14 cellular contexts compared by ENCODE assay signal in the genomic region with DNA sequence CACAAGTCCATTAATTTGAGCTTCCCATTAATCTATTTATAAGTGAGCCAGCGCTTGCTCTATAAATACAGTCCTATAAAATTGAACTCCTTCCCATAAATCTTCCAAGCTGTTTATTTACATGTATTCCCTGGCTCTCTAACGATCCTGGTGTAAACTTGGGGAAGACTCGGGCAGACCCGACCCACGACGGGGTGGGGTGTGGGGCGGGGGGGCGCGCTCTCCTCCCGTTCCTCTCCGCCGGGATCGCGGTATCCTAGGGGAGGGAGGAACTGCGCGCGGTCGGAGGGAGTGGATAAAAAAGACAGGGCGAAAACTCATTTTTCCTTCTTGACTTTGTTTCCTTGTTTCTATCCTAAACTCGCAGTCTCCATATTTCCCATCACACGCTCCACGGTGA. TPM values are rescaled to one million over a fixed set of nuclear protein-coding genes. Genes with fewer than 3 reads are reported as not detected.
A peak's percentile ranks its signal among the peaks of the same experiment; 100 is the strongest.
DNase-seq lines count a peak whose midpoint lies in the region; ATAC-seq, FAIRE-seq and TF ChIP-seq lines count a peak whose summit lies in the region.
"Had no signal": no experiment of that assay in that cellular context is flagged by ENCODE, and none has a peak within 500 bp of the region (broad histone marks: within the 10 kb centered on the region; RNA-seq: fewer than 3 reads in every experiment).

No MANE protein-coding gene starts in this region.

- no peaks in the 10 kb centered on the region for H4K20me1 ChIP-seq in keratinocyte (ENCODE audit: control insufficient read depth, extremely low read depth, insufficient read depth, low read length)

- no peaks in the 10 kb centered on the region for H3K79me2 ChIP-seq in keratinocyte (ENCODE audit: control insufficient read depth, insufficient read depth, low read length)

- intact Hi-C loops in left lung (cut with DNase I), result no loop called here

- no peak for ATAC-seq in stimulated activated effector memory CD8-positive, alpha-beta T cell treated with anti-CD3 and anti-CD28 coated beads, Interleukin-12 subunit alpha, Interleukin-12 subunit beta, amount 100 ng/mL, for 72 hours
- no peak for ATAC-seq in left lung
- ATAC-seq: stimulated activated naive CD8-positive, alpha-beta T cell treated with anti-CD3 and anti-CD28 coated beads, Interleukin-15, amount 100 ng/mL, for 72 hours had no signal

- TF ChIP-seq CTCF in keratinocyte (optimal IDR thresholded peaks at IDR 0.05 in 1 of 3, IDR thresholded peaks at IDR 0.05 in 1 of 3, conservative IDR thresholded peaks at IDR 0.05 in 1 of 3; ENCODE audit: extremely low read depth in 1 of 3, insufficient read depth in 2 of 3, low read length in 3 of 3), result no peak
- no peak for TF ChIP-seq CTCF in left lung (IDR thresholded peaks at IDR 0.05)

- peaks cover 2% of the 10 kb centered on the region for H3K9me3 Mint-ChIP-seq in stimulated activated effector memory CD8-positive, alpha-beta T cell treated with anti-CD3 and anti-CD28 coated beads, Interleukin-12 subunit alpha, Interleukin-12 subunit beta, amount 100 ng/mL, for 72 hours

- no peaks in the 10 kb centered on the region for H3K36me3 Mint-ChIP-seq in stimulated activated effector memory CD8-positive, alpha-beta T cell treated with anti-CD3 and anti-CD28 coated beads, Interleukin-12 subunit alpha, Interleukin-12 subunit beta, amount 100 ng/mL, for 72 hours

- H3K4me2 ChIP-seq in keratinocyte (ENCODE audit: control insufficient read depth, extremely low read depth, insufficient read depth, low read depth, low read length), result peak overlapping the region; percentile 77

- H3K9ac ChIP-seq in adipocyte (ENCODE audit: low read length) (no peak overlapping the region), keratinocyte (ENCODE audit: control insufficient read depth, extremely low read depth, insufficient read depth, low read length) (peak overlapping the region; percentile 43), skeletal muscle tissue (ENCODE audit: low read depth in 1 of 3, low read length in 3 of 3) (no peak overlapping the region)

- H2AFZ ChIP-seq in keratinocyte (ENCODE audit: control insufficient read depth, low read length), result peak overlapping the region; percentile 76

- no peak overlapping the region for H3K4me3 Mint-ChIP-seq in stimulated activated effector memory CD8-positive, alpha-beta T cell treated with anti-CD3 and anti-CD28 coated beads, Interleukin-12 subunit alpha, Interleukin-12 subunit beta, amount 100 ng/mL, for 72 hours
- H3K4me3 Mint-ChIP-seq: activated T-helper 1 cell treated with anti-CD3 and anti-CD28 coated beads, Interleukin-12 subunit alpha, Interleukin-12 subunit beta, Interleukin-2, Interleukin-4 antibody, amounts not matched to agents 30 ng/mL and 10 ng/mL and 1 ng/mL, durations not matched to agents 14 hours and 24 hours and 36 hours; stimulated activated naive CD8-positive, alpha-beta T cell treated with anti-CD3 and anti-CD28 coated beads, Interleukin-15, amount 100 ng/mL, for 72 hours had no signal

- FAIRE-seq in keratinocyte (lab: Jason Lieb, UNC), result no peak
- FAIRE-seq: bronchial epithelial cell had no signal

- H3K4me1 ChIP-seq in adipocyte (ENCODE audit: control insufficient read depth, insufficient read depth, low read length) (no peaks in the 10 kb centered on the region), keratinocyte (ENCODE audit: control insufficient read depth, extremely low read depth, insufficient read depth, low read length) (peaks cover 8% of the 10 kb centered on the region), skeletal muscle tissue (ENCODE audit: control insufficient read depth in 3 of 3, insufficient read depth in 3 of 3, low read length in 3 of 3) (peaks cover 8 to 21% (median 16%) of the 10 kb centered on the region in 3 donors), left lung (no peaks in the 10 kb centered on the region)

- H3K27me3 ChIP-seq in adipocyte (replicated peaks; ENCODE audit: control insufficient read depth, insufficient read depth, low read length) (peaks cover 75% of the 10 kb centered on the region), keratinocyte (ENCODE audit: control insufficient read depth, extremely low read depth, insufficient read depth, low read length) (peaks cover 16% of the 10 kb centered on the region), skeletal muscle tissue (ENCODE audit: control insufficient read depth in 3 of 3, insufficient read depth in 3 of 3, low read length in 3 of 3) (peaks cover 62 to 80% (median 66%) of the 10 kb centered on the region in 3 donors), left lung (peaks cover 75 to 89% of the 10 kb centered on the region in 2 donors)

- no peaks in the 10 kb centered on the region for H3K9me1 ChIP-seq in keratinocyte (ENCODE audit: control insufficient read depth, extremely low read depth, insufficient read depth, low read length)

- no peak overlapping the region for H3K27ac Mint-ChIP-seq in stimulated activated effector memory CD8-positive, alpha-beta T cell treated with anti-CD3 and anti-CD28 coated beads, Interleukin-12 subunit alpha, Interleukin-12 subunit beta, amount 100 ng/mL, for 72 hours
- H3K27ac Mint-ChIP-seq: activated T-helper 1 cell treated with anti-CD3 and anti-CD28 coated beads, Interleukin-12 subunit alpha, Interleukin-12 subunit beta, Interleukin-2, Interleukin-4 antibody, amounts not matched to agents 30 ng/mL and 10 ng/mL and 1 ng/mL, durations not matched to agents 14 hours and 24 hours and 36 hours had no signal

- DNase-seq in HuH-7.5 (ENCODE audit: low spot score) (peak; percentile 41), adipocyte (ENCODE audit: low read depth) (no peak), keratinocyte (ENCODE audit: low read depth, low spot score) (no peak), LoVo (ENCODE audit: low spot score) (no peak), left lung (no peak)
- no peak for DNase-seq in stimulated activated effector memory CD8-positive, alpha-beta T cell treated with anti-CD3 and anti-CD28 coated beads, Interleukin-12 subunit alpha, Interleukin-12 subunit beta, amount 100 ng/mL, for 72 hours (ENCODE audit: low spot score in 2 of 2)
- DNase-seq: activated CD4-positive, CD25-positive, alpha-beta regulatory T cell; left cardiac atrium; NCI-H524 treated with DMSO at 0.1 percent for 48 hours; nucleus accumbens; stimulated activated naive CD8-positive, alpha-beta T cell treated with anti-CD3 and anti-CD28 coated beads, Interleukin-15, amount 100 ng/mL, for 72 hours had no signal

- dilution Hi-C loops in keratinocyte (cut with MboI; ENCODE audit: extremely low pct_ligation_motif_present, low sequenced_read_pairs), result no loop called here

- H3K27ac ChIP-seq in keratinocyte (ENCODE audit: control insufficient read depth, insufficient read depth, low read length), result peak overlapping the region; percentile 0
- H3K27ac ChIP-seq in skeletal muscle tissue (ENCODE audit: low read depth, low read length), result no peak overlapping the region
- H3K27ac ChIP-seq in left lung, result no peak overlapping the region

- H3K4me3 ChIP-seq in adipocyte (ENCODE audit: low read length) (peak overlapping the region; percentile 33), keratinocyte (ENCODE audit: control insufficient read depth in 2 of 3, extremely low read depth in 1 of 3, insufficient read depth in 2 of 3, low read depth in 1 of 3, low read length in 3 of 3) (peak overlapping the region; percentile 28 to 62 (median 44)), skeletal muscle tissue (ENCODE audit: low read length in 3 of 3) (peak overlapping the region; percentile 1 to 59 (median 57)), left lung (no peak overlapping the region)

- no peaks in the 10 kb centered on the region for H3K4me1 Mint-ChIP-seq in stimulated activated effector memory CD8-positive, alpha-beta T cell treated with anti-CD3 and anti-CD28 coated beads, Interleukin-12 subunit alpha, Interleukin-12 subunit beta, amount 100 ng/mL, for 72 hours

- H3K9me3 ChIP-seq in adipocyte (ENCODE audit: control insufficient read depth, low read length) (no peaks in the 10 kb centered on the region), keratinocyte (ENCODE audit: control insufficient read depth, low read depth, low read length) (no peaks in the 10 kb centered on the region), skeletal muscle tissue (ENCODE audit: control insufficient read depth in 3 of 3, low read length in 3 of 3) (no peaks in the 10 kb centered on the region), left lung (no peaks in the 10 kb centered on the region)

- H3K36me3 ChIP-seq in adipocyte (ENCODE audit: control insufficient read depth, insufficient read depth, low read length, severe bottlenecking) (no peaks in the 10 kb centered on the region), keratinocyte (ENCODE audit: control insufficient read depth in 2 of 2, extremely low read depth in 1 of 2, insufficient read depth in 2 of 2, low read length in 2 of 2) (no peaks in the 10 kb centered on the region), skeletal muscle tissue (ENCODE audit: control insufficient read depth in 3 of 3, insufficient read depth in 3 of 3, low read length in 3 of 3) (no peaks in the 10 kb centered on the region), left lung (no peaks in the 10 kb centered on the region)

RNA-seq across cellular contexts. Expression of gene TFAP2B, which starts 31.1 kb away (rescaled TPM):
- polyA plus RNA-seq in keratinocyte, result 0.01 to 0.08 TPM in 2 of 3 replicates, not detected in the other
- polyA plus RNA-seq in keratinocyte (2011; ENCODE audit: low read depth), result not detected
- polyA plus RNA-seq in keratinocyte (2011; cell fraction: cytosol; rRNA removed), result not detected in 2 replicates
- polyA plus RNA-seq in keratinocyte (2011; cell fraction: nucleus; rRNA removed), result not detected in 2 replicates
- 0.24 TPM in 1 of 2 replicates, not detected in the other for polyA plus RNA-seq in keratinocyte (2012; ENCODE audit: low replicate concordance)
- polyA minus RNA-seq in keratinocyte, result 0.43 TPM in 1 of 3 replicates, not detected in the others
- not detected for polyA minus RNA-seq in keratinocyte (2011; cell fraction: cytosol; rRNA and poly(A)+ RNA removed)
- polyA minus RNA-seq in keratinocyte (2011; cell fraction: nucleus; rRNA and poly(A)+ RNA removed), result not detected in 2 replicates
- total RNA-seq in skeletal muscle tissue (not detected), left lung (under 1 TPM in 1 of 2 donors, not detected in 1; 0.82 TPM)
- total RNA-seq: activated T-helper 1 cell treated with anti-CD3 and anti-CD28 coated beads, Interleukin-12 subunit alpha, Interleukin-12 subunit beta, Interleukin-2, Interleukin-4 antibody, amounts not matched to agents 30 ng/mL and 10 ng/mL and 1 ng/mL, durations not matched to agents 14 hours and 24 hours and 36 hours; bronchial epithelial cell; left cardiac atrium had no signal

Comparison
In these comparisons a context has a peak if more than half of its experiments do, and no peak if none do; other contexts are left out.
1. H3K4me3 ChIP-seq: peak in adipocyte (single experiment), keratinocyte (3 of 3) and skeletal muscle tissue (3 of 3); none in left lung (0 of 2).